ENCODE assay signal across 18 cellular contexts in the genomic region with DNA sequence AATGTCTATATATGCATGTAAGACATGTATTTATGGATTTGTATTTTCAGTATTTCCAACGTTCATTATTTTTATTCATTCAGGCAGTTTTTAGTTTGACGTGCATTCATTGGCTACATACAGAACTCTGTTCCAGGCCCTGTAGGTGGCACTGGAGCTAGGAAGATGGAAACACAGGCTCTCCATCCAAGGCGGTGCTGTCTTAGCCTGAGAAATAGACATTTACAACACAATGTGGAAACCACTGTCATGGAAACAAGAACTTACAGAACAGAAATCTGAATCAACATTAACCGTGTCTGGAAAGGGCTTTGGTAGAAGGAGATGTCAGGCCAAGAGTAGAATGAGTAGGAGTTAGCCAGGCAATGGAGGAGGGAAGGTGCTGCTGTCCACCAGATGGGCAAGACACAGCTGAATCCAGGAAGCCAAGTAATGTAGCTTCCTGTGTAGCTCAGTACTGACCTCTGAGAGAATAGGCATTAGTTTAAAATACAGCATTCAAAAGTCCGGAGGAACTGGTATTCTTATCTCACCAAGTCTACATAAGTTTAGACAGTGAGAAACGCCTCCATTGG.
A peak's percentile ranks its signal among the peaks of the same experiment; 100 is the strongest.
DNase-seq lines count a peak whose midpoint lies in the region; ATAC-seq and TF ChIP-seq lines count a peak whose summit lies in the region.
"Had no signal": no experiment of that assay in that cellular context is flagged by ENCODE, and none has a peak within 500 bp of the region (broad histone marks: within the 10 kb centered on the region; RNA-seq: fewer than 3 reads in every experiment).

No MANE protein-coding gene starts in this region.

- no peaks in the 10 kb centered on the region for H3F3A ChIP-seq in smooth muscle cell (ENCODE audit: low read depth)

- H3K9me3 ChIP-seq in right atrium auricular region (no peaks in the 10 kb centered on the region), smooth muscle cell (replicated peaks; ENCODE audit: low read depth) (no peaks in the 10 kb centered on the region), lower lobe of right lung (no peaks in the 10 kb centered on the region)
- H3K9me3 ChIP-seq: ovary, suprapubic skin had no signal

- no peaks in the 10 kb centered on the region for H3K36me3 ChIP-seq in right atrium auricular region
- H3K36me3 ChIP-seq in smooth muscle cell (ENCODE audit: low read depth), result no peaks in the 10 kb centered on the region
- no peaks in the 10 kb centered on the region for H3K36me3 ChIP-seq in lower lobe of right lung
- H3K36me3 ChIP-seq: ovary, suprapubic skin had no signal

- in situ Hi-C loops in astrocyte of the cerebellum (cut with HindIII; ENCODE audit: low sequenced_read_pairs), result no loop called here

- DNase-seq in NCI-H748 (lab: John Stamatoyannopoulos, UW; ENCODE audit: unreplicated experiment) (peak; percentile 29), NCI-H748 treated with DMSO at 0.1 percent for 48 hours (lab: John Stamatoyannopoulos, UW) (no peak), astrocyte of the cerebellum (ENCODE audit: low read depth) (peak; percentile 44), right atrium auricular region (ENCODE audit: low spot score) (no peak), smooth muscle cell (lab: John Stamatoyannopoulos, UW; ENCODE audit: unreplicated experiment) (no peak), lower lobe of right lung (no peak)
- no peak for DNase-seq in activated CD4-positive, alpha-beta T cell treated with anti-CD3 and anti-CD28 coated beads for 36 hours
- DNase-seq: activated CD4-positive, CD25-positive, alpha-beta regulatory T cell treated with anti-CD3 and anti-CD28 coated beads, Interleukin-2, amount 50 U/mL, for 72 hours; activated naive CD8-positive, alpha-beta T cell treated with anti-CD3 and anti-CD28 coated beads, Interleukin-2, amount 10 ng/mL, durations not matched to agents 7 days and 5 days; COR-L47; foreskin melanocyte; NCI-H2107; ovary had no signal

- intact Hi-C loops in lower lobe of right lung (cut with DNase I), result no loop called here
- intact Hi-C loops in activated CD4-positive, alpha-beta T cell treated with anti-CD3 and anti-CD28 coated beads for 36 hours (cut with DNase I, micrococcal nuclease), result no loop called here

- ATAC-seq in lower lobe of right lung (no peak), esophagus mucosa (no peak)
- ATAC-seq in activated CD4-positive, alpha-beta T cell treated with anti-CD3 and anti-CD28 coated beads for 36 hours, result no peak

- H3K4me1 ChIP-seq in right atrium auricular region, result no peaks in the 10 kb centered on the region
- no peaks in the 10 kb centered on the region for H3K4me1 ChIP-seq in smooth muscle cell (ENCODE audit: low read depth)
- no peaks in the 10 kb centered on the region for H3K4me1 ChIP-seq in lower lobe of right lung
- H3K4me1 ChIP-seq: suprapubic skin had no signal

- no peak overlapping the region for H3K4me3 ChIP-seq in astrocyte of the cerebellum (ENCODE audit: low read depth, low read length)
- no peak overlapping the region for H3K4me3 ChIP-seq in right atrium auricular region
- no peak overlapping the region for H3K4me3 ChIP-seq in smooth muscle cell
- no peak overlapping the region for H3K4me3 ChIP-seq in lower lobe of right lung
- H3K4me3 ChIP-seq: lung, ovary, SK-N-MC, suprapubic skin had no signal

- H3K4me3 Mint-ChIP-seq in activated CD4-positive, alpha-beta T cell treated with anti-CD3 and anti-CD28 coated beads for 36 hours, result no peak overlapping the region
- H3K4me3 Mint-ChIP-seq: activated naive CD8-positive, alpha-beta T cell treated with anti-CD3 and anti-CD28 coated beads, Interleukin-2, amount 10 ng/mL, durations not matched to agents 7 days and 5 days had no signal

- H3K79me2 ChIP-seq in smooth muscle cell (ENCODE audit: low read depth), result no peaks in the 10 kb centered on the region

- H3K9me3 Mint-ChIP-seq in activated CD4-positive, alpha-beta T cell treated with anti-CD3 and anti-CD28 coated beads for 36 hours (ENCODE audit: low read depth), result peaks cover 6% of the 10 kb centered on the region

- no peak overlapping the region for H3K4me2 ChIP-seq in smooth muscle cell

- no peak overlapping the region for H3K9ac ChIP-seq in smooth muscle cell (ENCODE audit: low read depth)

- H3K27me3 Mint-ChIP-seq in activated CD4-positive, alpha-beta T cell treated with anti-CD3 and anti-CD28 coated beads for 36 hours, result no peaks in the 10 kb centered on the region
- H3K27me3 Mint-ChIP-seq: activated naive CD8-positive, alpha-beta T cell treated with anti-CD3 and anti-CD28 coated beads, Interleukin-2, amount 10 ng/mL, durations not matched to agents 7 days and 5 days had no signal

- H3K36me3 Mint-ChIP-seq in activated CD4-positive, alpha-beta T cell treated with anti-CD3 and anti-CD28 coated beads for 36 hours (ENCODE audit: low read depth), result no peaks in the 10 kb centered on the region
- H3K36me3 Mint-ChIP-seq: activated naive CD8-positive, alpha-beta T cell treated with anti-CD3 and anti-CD28 coated beads, Interleukin-2, amount 10 ng/mL, durations not matched to agents 7 days and 5 days had no signal

- CTCF ChIA-PET in activated CD4-positive, alpha-beta T cell treated with anti-CD3 and anti-CD28 coated beads for 36 hours (lab: Charles Lee), result no interaction called here

- H3K27me3 ChIP-seq in right atrium auricular region (no peaks in the 10 kb centered on the region), smooth muscle cell (ENCODE audit: low read depth) (no peaks in the 10 kb centered on the region), lower lobe of right lung (ENCODE audit: low read depth) (no peaks in the 10 kb centered on the region)
- H3K27me3 ChIP-seq: ovary, suprapubic skin had no signal

- 72% methylated on average over 6 of the region's 6 CpGs for WGBS in smooth muscle cell (ENCODE audit: low lambda C conversion rate)

- peak; percentile 52 for TF ChIP-seq CTCF in astrocyte of the cerebellum (IDR thresholded peaks at IDR 0.05; ENCODE audit: low read depth, low read length, missing control alignments)
- TF ChIP-seq CTCF in right atrium auricular region (IDR thresholded peaks at IDR 0.05), result peak; percentile 26 to 60
- peak; percentile 16 for TF ChIP-seq CTCF in smooth muscle cell (IDR thresholded peaks at IDR 0.05; ENCODE audit: borderline replicate concordance, insufficient read depth, poor library complexity, severe bottlenecking)
- TF ChIP-seq CTCF in lower lobe of right lung (IDR thresholded peaks at IDR 0.05), result no peak

- no peak overlapping the region for H3K27ac ChIP-seq in right atrium auricular region
- H3K27ac ChIP-seq in smooth muscle cell (ENCODE audit: low read depth), result no peak overlapping the region
- H3K27ac ChIP-seq in lower lobe of right lung, result no peak overlapping the region
- H3K27ac ChIP-seq: HL-60, ovary, SK-N-MC, suprapubic skin had no signal

- no peak overlapping the region for H3K27ac Mint-ChIP-seq in activated CD4-positive, alpha-beta T cell treated with anti-CD3 and anti-CD28 coated beads for 36 hours
- H3K27ac Mint-ChIP-seq: activated naive CD8-positive, alpha-beta T cell treated with anti-CD3 and anti-CD28 coated beads, Interleukin-2, amount 10 ng/mL, durations not matched to agents 7 days and 5 days had no signal

- H4K20me1 ChIP-seq in smooth muscle cell (ENCODE audit: low read depth), result no peaks in the 10 kb centered on the region

- POLR2A ChIA-PET in activated CD4-positive, alpha-beta T cell treated with anti-CD3 and anti-CD28 coated beads for 36 hours (lab: Charles Lee), result no interaction called here

- H2AFZ ChIP-seq in smooth muscle cell (ENCODE audit: low read depth), result no peak overlapping the region

- no peaks in the 10 kb centered on the region for H3K4me1 Mint-ChIP-seq in activated CD4-positive, alpha-beta T cell treated with anti-CD3 and anti-CD28 coated beads for 36 hours
- H3K4me1 Mint-ChIP-seq: activated naive CD8-positive, alpha-beta T cell treated with anti-CD3 and anti-CD28 coated beads, Interleukin-2, amount 10 ng/mL, durations not matched to agents 7 days and 5 days had no signal

Comparison
In these comparisons a context has a peak if more than half of its experiments do, and no peak if none do; other contexts are left out.
1. DNase-seq: peak in NCI-H748 (single experiment) and astrocyte of the cerebellum (single experiment); none in NCI-H748 treated with DMSO at 0.1 percent for 48 hours (single experiment), right atrium auricular region (single experiment), smooth muscle cell (single experiment), lower lobe of right lung (single experiment) and activated CD4-positive, alpha-beta T cell treated with anti-CD3 and anti-CD28 coated beads for 36 hours (single experiment).